8 cellular contexts compared by ENCODE assay signal in genomic region chr19:55080915-55081772, GRCh38. TPM values are rescaled to one million over a fixed set of nuclear protein-coding genes. Genes with fewer than 3 reads are reported as not detected.
DNase-seq lines count a peak whose midpoint lies in the region; ATAC-seq lines count a peak whose summit lies in the region.

No MANE protein-coding gene starts in this region.

- H3K27me3 Mint-ChIP-seq in activated CD4-positive, alpha-beta T cell treated with anti-CD3 and anti-CD28 coated beads, Interleukin-2, amount 10 ng/mL, durations not matched to agents 24 days and 14 days = peaks cover 37% of the 10 kb centered on the region

- H3K9ac ChIP-seq in duodenal mucosa (ENCODE audit: low read depth in 1 of 2, low read length in 2 of 2) (peak overlapping the region; percentile 50 to 54), mesenchymal stem cell (ENCODE audit: low read length) (no peak overlapping the region)

- H3K36me3 Mint-ChIP-seq in activated CD4-positive, alpha-beta T cell treated with anti-CD3 and anti-CD28 coated beads, Interleukin-2, amount 10 ng/mL, durations not matched to agents 24 days and 14 days (ENCODE audit: low read depth) = peaks cover 3% of the 10 kb centered on the region

- peaks cover 8 to 25% of the 10 kb centered on the region in 2 donors for H3K27me3 ChIP-seq in duodenal mucosa (ENCODE audit: control insufficient read depth in 1 of 2, insufficient read depth in 2 of 2, low read length in 2 of 2)
- H3K27me3 ChIP-seq in mesenchymal stem cell (ENCODE audit: control insufficient read depth in 1 of 2, insufficient read depth in 1 of 2, low read length in 2 of 2) = peaks cover 77 to 82% of the 10 kb centered on the region in 2 experiments

- H3K4me2 ChIP-seq in mesenchymal stem cell (ENCODE audit: low read length, poor library complexity, severe bottlenecking) = peak overlapping the region; percentile 79

- H4K8ac ChIP-seq in mesenchymal stem cell (ENCODE audit: low read length) = no peak overlapping the region

- H2BK120ac ChIP-seq in mesenchymal stem cell (ENCODE audit: low read depth, low read length) = no peak overlapping the region

- no peaks in the 10 kb centered on the region for H3K79me1 ChIP-seq in mesenchymal stem cell (replicated peaks; ENCODE audit: low read length, poor library complexity, severe bottlenecking)

- no peak overlapping the region for H2BK5ac ChIP-seq in mesenchymal stem cell (ENCODE audit: low read depth, low read length, poor library complexity, severe bottlenecking)

- H3K14ac ChIP-seq in mesenchymal stem cell (ENCODE audit: low read length in 2 of 2) = no peak overlapping the region

- H3K27ac ChIP-seq in duodenal mucosa (ENCODE audit: low read depth, low read length) (peak overlapping the region; percentile 75), mesenchymal stem cell (ENCODE audit: low read length, poor library complexity, severe bottlenecking) (no peak overlapping the region)

- H3K4me1 ChIP-seq in duodenal mucosa (ENCODE audit: control insufficient read depth in 1 of 2, insufficient read depth in 2 of 2, low read length in 2 of 2) (peaks cover 15 to 20% of the 10 kb centered on the region in 2 donors), mesenchymal stem cell (ENCODE audit: control insufficient read depth, insufficient read depth, low read depth, low read length) (peaks cover 26% of the 10 kb centered on the region)

- intact Hi-C loops in activated CD4-positive, alpha-beta T cell treated with anti-CD3 and anti-CD28 coated beads, Interleukin-2, amount 10 ng/mL, durations not matched to agents 24 days and 14 days (cut with micrococcal nuclease) = loop anchor here (1.0 to 5.0 kb wide), 3 partner anchors 18 to 81 kb away; partner anchors contain the start of genes PPP1R12C and RDH13

- H3K27ac Mint-ChIP-seq in activated CD4-positive, alpha-beta T cell treated with anti-CD3 and anti-CD28 coated beads, Interleukin-2, amount 10 ng/mL, durations not matched to agents 24 days and 14 days = peak overlapping the region; percentile 89

- H3K4me3 ChIP-seq in duodenal mucosa (ENCODE audit: low read depth in 1 of 2, low read length in 2 of 2) (peak overlapping the region; percentile 63 to 69), mesenchymal stem cell (ENCODE audit: insufficient read depth in 1 of 2, low read depth in 1 of 2, low read length in 2 of 2) (peak overlapping the region; percentile 52 to 60)

- H3K36me3 ChIP-seq in duodenal mucosa (ENCODE audit: control insufficient read depth in 1 of 2, insufficient read depth in 2 of 2, low read length in 2 of 2) = no peaks in the 10 kb centered on the region
- H3K36me3 ChIP-seq in mesenchymal stem cell (ENCODE audit: control insufficient read depth in 1 of 2, insufficient read depth in 2 of 2, low read depth in 1 of 2, low read length in 2 of 2) = no peaks in the 10 kb centered on the region

- H4K91ac ChIP-seq in mesenchymal stem cell (ENCODE audit: low read length) = no peak overlapping the region

- no peak overlapping the region for H2BK12ac ChIP-seq in mesenchymal stem cell (ENCODE audit: low read length in 2 of 2)

- peak overlapping the region; percentile 85 for H3K4me3 Mint-ChIP-seq in activated CD4-positive, alpha-beta T cell treated with anti-CD3 and anti-CD28 coated beads, Interleukin-2, amount 10 ng/mL, durations not matched to agents 24 days and 14 days

- H2AK5ac ChIP-seq in mesenchymal stem cell (ENCODE audit: low read length, severe bottlenecking) = no peak overlapping the region

- H3K4ac ChIP-seq in mesenchymal stem cell (ENCODE audit: low read depth in 1 of 2, low read length in 2 of 2) = peak overlapping the region in 1 of 2 experiments; percentile 89

- no peak overlapping the region for H2BK15ac ChIP-seq in mesenchymal stem cell (ENCODE audit: low read depth, poor library complexity, severe bottlenecking)

- peak; percentile 54 for ATAC-seq in HG02840 (IDR thresholded peaks at IDR 0.05; ENCODE audit: low FRiP score, unreplicated experiment)

- peak overlapping the region; percentile 86 for H2AFZ ChIP-seq in mesenchymal stem cell (ENCODE audit: low read depth, low read length)

- WGBS in mesenchymal stem cell = 3% methylated on average over 58 of the region's 60 CpGs

- peak; percentile 49 for DNase-seq in ELR (ENCODE audit: low read depth)
- peak; percentile 37 for DNase-seq in NCI-H345 treated with DMSO at 0.1 percent for 48 hours (lab: John Stamatoyannopoulos, UW; ENCODE audit: unreplicated experiment)
- peak; percentile 98 for DNase-seq in activated CD4-positive, alpha-beta T cell treated with anti-CD3 and anti-CD28 coated beads, Interleukin-2, amount 10 ng/mL, durations not matched to agents 24 days and 14 days
- peak; percentile 81 for DNase-seq in mesenchymal stem cell
- DNase-seq in stimulated activated CD8-positive, alpha-beta memory T cell treated with anti-CD3 and anti-CD28 coated beads, Interleukin-15, amount 100 ng/mL, for 48 hours (ENCODE audit: low read depth in 2 of 2) = peak; percentile 84 to 86
- no peak for DNase-seq in midbrain (lab: John Stamatoyannopoulos, UW)

- H3K23ac ChIP-seq in mesenchymal stem cell (ENCODE audit: low read length in 2 of 2) = peak overlapping the region in 1 of 2 experiments; percentile 70

- H3K18ac ChIP-seq in mesenchymal stem cell (ENCODE audit: low read depth in 1 of 2, low read length in 2 of 2) = peak overlapping the region; percentile 5 to 80

- no peaks in the 10 kb centered on the region for H3K9me3 Mint-ChIP-seq in activated CD4-positive, alpha-beta T cell treated with anti-CD3 and anti-CD28 coated beads, Interleukin-2, amount 10 ng/mL, durations not matched to agents 24 days and 14 days

- H3K9me3 ChIP-seq in duodenal mucosa (ENCODE audit: control insufficient read depth in 1 of 2, low read length in 2 of 2) (no peaks in the 10 kb centered on the region), mesenchymal stem cell (ENCODE audit: control insufficient read depth, low read length) (no peaks in the 10 kb centered on the region)

- peaks cover 17% of the 10 kb centered on the region for H3K4me1 Mint-ChIP-seq in activated CD4-positive, alpha-beta T cell treated with anti-CD3 and anti-CD28 coated beads, Interleukin-2, amount 10 ng/mL, durations not matched to agents 24 days and 14 days

RNA-seq across cellular contexts. Expression of gene EPS8L1, which starts 5.5 kb away (rescaled TPM):
- 3.7 and 3.9 TPM in 2 replicates for total RNA-seq in activated CD4-positive, alpha-beta T cell treated with anti-CD3 and anti-CD28 coated beads, Interleukin-2, amount 10 ng/mL, durations not matched to agents 24 days and 14 days
- polyA plus RNA-seq in mesenchymal stem cell (2013, experiment 1 of 2) = 5.2 TPM
- 4.9 TPM for polyA plus RNA-seq in mesenchymal stem cell (2013, experiment 2 of 2)

RNA-seq across cellular contexts. Expression of gene RDH13, which starts 18.2 kb away (rescaled TPM):
- total RNA-seq in activated CD4-positive, alpha-beta T cell treated with anti-CD3 and anti-CD28 coated beads, Interleukin-2, amount 10 ng/mL, durations not matched to agents 24 days and 14 days = 21.7 and 23.2 TPM in 2 replicates
- 5.1 TPM for polyA plus RNA-seq in mesenchymal stem cell (2013, experiment 1 of 2)
- polyA plus RNA-seq in mesenchymal stem cell (2013, experiment 2 of 2) = 5.3 TPM

RNA-seq across cellular contexts. Expression of gene PPP1R12C, which starts 36.3 kb away (rescaled TPM):
- 103 and 104 TPM in 2 replicates for total RNA-seq in activated CD4-positive, alpha-beta T cell treated with anti-CD3 and anti-CD28 coated beads, Interleukin-2, amount 10 ng/mL, durations not matched to agents 24 days and 14 days
- polyA plus RNA-seq in mesenchymal stem cell (2013, experiment 1 of 2) = 83.1 TPM
- 80.0 TPM for polyA plus RNA-seq in mesenchymal stem cell (2013, experiment 2 of 2)

RNA-seq across cellular contexts. Expression of gene GP6, which starts 43.1 kb away (rescaled TPM):
- total RNA-seq in activated CD4-positive, alpha-beta T cell treated with anti-CD3 and anti-CD28 coated beads, Interleukin-2, amount 10 ng/mL, durations not matched to agents 24 days and 14 days = 0.17 and 0.42 TPM in 2 replicates
- not detected for polyA plus RNA-seq in mesenchymal stem cell (2013, experiment 1 of 2)
- not detected for polyA plus RNA-seq in mesenchymal stem cell (2013, experiment 2 of 2)
